In the genomic region with DNA sequence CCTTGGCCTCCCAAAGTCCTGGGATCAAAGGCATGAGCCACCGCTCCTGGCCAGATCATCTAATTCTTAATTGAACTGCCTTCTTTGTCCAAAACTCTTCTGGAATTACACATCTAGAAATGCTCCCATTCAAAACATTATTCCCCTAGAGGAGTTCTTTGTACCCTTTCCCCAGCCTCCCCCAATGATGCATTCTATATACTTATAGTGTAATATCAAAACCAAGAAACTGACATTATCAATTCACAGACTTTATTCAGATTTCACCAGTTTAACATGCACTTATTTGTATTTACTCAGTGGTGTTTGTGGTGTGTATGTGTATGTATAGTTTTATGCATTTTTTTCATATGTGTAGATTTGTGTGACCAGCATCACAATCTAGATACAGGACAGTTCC, we compare ENCODE assay signal across 35 cellular contexts.
DNase-seq lines count a peak whose midpoint lies in the region; ATAC-seq, FAIRE-seq and TF ChIP-seq lines count a peak whose summit lies in the region.
"Had no signal": no experiment of that assay in that cellular context is flagged by ENCODE, and none has a peak within 500 bp of the region (broad histone marks: within the 10 kb centered on the region; RNA-seq: fewer than 3 reads in every experiment).

No MANE protein-coding gene starts in this region.

- no peak for FAIRE-seq in endothelial cell of umbilical vein (lab: Jason Lieb, UNC)
- FAIRE-seq: A204.1, A549, D721Med had no signal

- no peak overlapping the region for H3K4me3 Mint-ChIP-seq in HFFc6
- H3K4me3 Mint-ChIP-seq: B cell; CD14-positive monocyte; CD4-positive, alpha-beta memory T cell; CD4-positive, alpha-beta T cell; CD4-positive, CD25-positive, alpha-beta regulatory T cell; CD8-positive, alpha-beta memory T cell; CD8-positive, alpha-beta T cell had no signal

- H3K4me2 ChIP-seq in OCI-LY3 (ENCODE audit: low read length) (peak overlapping the region; percentile 27; the same call in 1 of the 2 replicates), endothelial cell of umbilical vein (ENCODE audit: insufficient read depth, low read length) (peak overlapping the region; percentile 61)
- H3K4me2 ChIP-seq: A549; BLaER1; BLaER1 treated with 17β-estradiol and CSF1 and Interleukin-3, amounts not matched to agents 10 nM and 100 nM had no signal

- no peak for ATAC-seq in GM19324 (IDR thresholded peaks at IDR 0.05; ENCODE audit: low FRiP score, unreplicated experiment)
- ATAC-seq: A549; CD8-positive, alpha-beta T cell had no signal

- POLR2A ChIA-PET in HEK293 (lab: Yijun Ruan, JAX), result no interaction called here
- POLR2A ChIA-PET in endothelial cell of umbilical vein (lab: Charles Lee), result no interaction called here

- no peaks in the 10 kb centered on the region for H3K9me1 ChIP-seq in endothelial cell of umbilical vein (replicated peaks; ENCODE audit: control insufficient read depth, extremely low read depth, insufficient read depth, low read length)

- H3K36me3 Mint-ChIP-seq in HFFc6 (ENCODE audit: low read depth), result peaks cover 24% of the 10 kb centered on the region; the same call in 1 of the 2 replicates
- H3K36me3 Mint-ChIP-seq: CD14-positive monocyte; CD4-positive, alpha-beta memory T cell; CD4-positive, CD25-positive, alpha-beta regulatory T cell; CD8-positive, alpha-beta memory T cell; CD8-positive, alpha-beta T cell had no signal

- peaks cover 27% of the 10 kb centered on the region for H3K79me2 ChIP-seq in OCI-LY3 (ENCODE audit: low read length)
- H3K79me2 ChIP-seq in endothelial cell of umbilical vein (ENCODE audit: control insufficient read depth, insufficient read depth, low read length), result peaks cover 1% of the 10 kb centered on the region

- BruUV-seq in endothelial cell of umbilical vein (replicated peaks; lab: Mats Ljungman, UMichigan), result no TSS peak

- dilution Hi-C loops in endothelial cell of umbilical vein (cut with MboI; ENCODE audit: extremely low pct_ligation_motif_present, low sequenced_read_pairs), result no loop called here

- H3K9me3 ChIP-seq in HEK293 (ENCODE audit: control insufficient read depth, insufficient read depth, low read depth, low read length) (no peaks in the 10 kb centered on the region), OCI-LY3 (ENCODE audit: insufficient read depth, low read length) (no peaks in the 10 kb centered on the region), endothelial cell of umbilical vein (replicated peaks; ENCODE audit: control insufficient read depth, insufficient read depth, low read length) (no peaks in the 10 kb centered on the region)
- H3K9me3 ChIP-seq: BE2C had no signal

- TF ChIP-seq POLR2A in endothelial cell of umbilical vein (IDR thresholded peaks at IDR 0.05; ENCODE audit: low read depth, low read length), result no peak

- no peaks in the 10 kb centered on the region; the same call in 1 of the 2 replicates for H3K27me3 Mint-ChIP-seq in HFFc6 (ENCODE audit: insufficient read depth)
- H3K27me3 Mint-ChIP-seq: B cell; CD4-positive, alpha-beta memory T cell; CD4-positive, alpha-beta T cell; CD4-positive, CD25-positive, alpha-beta regulatory T cell; CD8-positive, alpha-beta memory T cell had no signal

- peaks cover 11% of the 10 kb centered on the region for H3K9me3 Mint-ChIP-seq in HFFc6
- H3K9me3 Mint-ChIP-seq: CD4-positive, alpha-beta T cell; CD8-positive, alpha-beta T cell had no signal

- H3K27me3 ChIP-seq in OCI-LY3 (ENCODE audit: low read depth, low read length) (peaks cover under 1% of the 10 kb centered on the region; the same call in 1 of the 2 replicates), endothelial cell of umbilical vein (ENCODE audit: control insufficient read depth in 2 of 2, insufficient read depth in 2 of 2, low read length in 2 of 2) (no peaks in the 10 kb centered on the region)
- H3K27me3 ChIP-seq: BLaER1; BLaER1 treated with 17β-estradiol and CSF1 and Interleukin-3, amounts not matched to agents 10 nM and 100 nM had no signal

- TF ChIP-seq CTCF in HEK293 (tag by site-specific recombination; IDR thresholded peaks at IDR 0.05) (no peak), OCI-LY3 (IDR thresholded peaks at IDR 0.05; ENCODE audit: low read depth, low read length) (no peak), endothelial cell of umbilical vein (IDR thresholded peaks at IDR 0.05; ENCODE audit: extremely low read depth in 1 of 2, insufficient read depth in 1 of 2, low read depth in 1 of 2, low read length in 2 of 2) (no peak), HFFc6 (IDR thresholded peaks at IDR 0.05) (no peak)

- H3K4me1 ChIP-seq in HEK293 (ENCODE audit: control insufficient read depth, insufficient read depth, low read length), result peaks cover 20% of the 10 kb centered on the region
- H3K4me1 ChIP-seq in OCI-LY3 (ENCODE audit: low read length), result peaks cover 36% of the 10 kb centered on the region
- peaks cover 16% of the 10 kb centered on the region for H3K4me1 ChIP-seq in endothelial cell of umbilical vein (ENCODE audit: control insufficient read depth, extremely low read depth, insufficient read depth, low read length)
- H3K4me1 ChIP-seq: A549, BE2C, BLaER1 had no signal

- DNase-seq in endothelial cell of umbilical vein (ENCODE audit: low read depth, low spot score), result no peak
- no peak for DNase-seq in SW 1271 (lab: John Stamatoyannopoulos, UW)
- DNase-seq in HFFc6, result no peak
- DNase-seq: 8988T; ACHN; AML-193; BE2C; C1 segment of cervical spinal cord; Caco-2; Calu3; CD4-positive, alpha-beta memory T cell; CD4-positive, alpha-beta T cell; CD4-positive, CD25-positive, alpha-beta regulatory T cell; CD8-positive, alpha-beta memory T cell; CD8-positive, alpha-beta T cell; COR-L47; DMS 273 treated with DMSO at 0.1 percent for 48 hours; DMS153; DMS53; DMS79; DMS79 treated with DMSO at 0.1 percent for 48 hours; DND-41; EL had no signal

- no peak overlapping the region for H2AFZ ChIP-seq in OCI-LY3 (ENCODE audit: low read depth, low read length)
- H2AFZ ChIP-seq in endothelial cell of umbilical vein (ENCODE audit: low read depth, low read length), result no peak overlapping the region

- H3K36me3 ChIP-seq in HEK293 (ENCODE audit: control insufficient read depth in 2 of 2, insufficient read depth in 1 of 2, low read length in 2 of 2), result no peaks in the 10 kb centered on the region
- H3K36me3 ChIP-seq in OCI-LY3 (replicated peaks; ENCODE audit: low read depth, low read length), result peaks cover 14% of the 10 kb centered on the region
- H3K36me3 ChIP-seq in endothelial cell of umbilical vein (ENCODE audit: control insufficient read depth in 2 of 2, extremely low read depth in 1 of 2, insufficient read depth in 2 of 2, low read length in 2 of 2), result no peaks in the 10 kb centered on the region
- H3K36me3 ChIP-seq: BE2C, BLaER1 had no signal

- CTCF ChIA-PET in HEK293 (lab: Yijun Ruan, JAX) (no interaction called here), endothelial cell of umbilical vein (lab: Charles Lee) (interaction anchor here (1.0 to 1.3 kb wide), 2 partner anchors 11 to 12 kb away, joined by 3 to 4 read pairs; no protein-coding TSS in a partner anchor)

- H3K9ac ChIP-seq in OCI-LY3 (ENCODE audit: low read length) (no peak overlapping the region), endothelial cell of umbilical vein (replicated peaks; ENCODE audit: extremely low read depth, insufficient read depth, low read length) (no peak overlapping the region)
- H3K9ac ChIP-seq: BLaER1; BLaER1 treated with 17β-estradiol and CSF1 and Interleukin-3, amounts not matched to agents 10 nM and 100 nM had no signal

- H3K4me3 ChIP-seq in HEK293 (ENCODE audit: low read depth, low read length), result no peak overlapping the region
- H3K4me3 ChIP-seq in OCI-LY3 (ENCODE audit: low read length), result no peak overlapping the region
- H3K4me3 ChIP-seq in endothelial cell of umbilical vein (replicated peaks in 1 of 3; ENCODE audit: insufficient read depth in 1 of 3, low read depth in 1 of 3, low read length in 3 of 3), result no peak overlapping the region
- H3K4me3 ChIP-seq: A549; BLaER1; BLaER1 treated with 17β-estradiol and CSF1 and Interleukin-3, amounts not matched to agents 10 nM and 100 nM had no signal

- H4K20me1 ChIP-seq in OCI-LY3 (ENCODE audit: insufficient read depth, low read length) (no peaks in the 10 kb centered on the region), endothelial cell of umbilical vein (replicated peaks; ENCODE audit: control insufficient read depth, extremely low read depth, insufficient read depth, low read length) (no peaks in the 10 kb centered on the region)
- H4K20me1 ChIP-seq: BLaER1 had no signal

- H3K4me1 Mint-ChIP-seq in HFFc6 (ENCODE audit: low read depth), result peaks cover 37% of the 10 kb centered on the region
- H3K4me1 Mint-ChIP-seq: B cell; CD14-positive monocyte; CD4-positive, alpha-beta memory T cell; CD4-positive, CD25-positive, alpha-beta regulatory T cell; CD8-positive, alpha-beta memory T cell had no signal

- H3K27ac Mint-ChIP-seq in HFFc6, result no peak overlapping the region
- H3K27ac Mint-ChIP-seq: B cell; CD14-positive monocyte; CD4-positive, alpha-beta memory T cell; CD4-positive, alpha-beta T cell; CD4-positive, CD25-positive, alpha-beta regulatory T cell; CD8-positive, alpha-beta memory T cell; CD8-positive, alpha-beta T cell had no signal

- intact Hi-C loops in endothelial cell of umbilical vein (cut with micrococcal nuclease), result no loop called here

- H3K27ac ChIP-seq in HEK293 (ENCODE audit: extremely low read depth, low read depth, low read length), result no peak overlapping the region
- H3K27ac ChIP-seq in OCI-LY3 (ENCODE audit: low read length), result no peak overlapping the region
- peak overlapping the region; percentile 48 for H3K27ac ChIP-seq in endothelial cell of umbilical vein (ENCODE audit: insufficient read depth, low read depth, low read length)
- H3K27ac ChIP-seq: 22Rv1; A549; BLaER1; BLaER1 treated with 17β-estradiol and CSF1 and Interleukin-3, amounts not matched to agents 10 nM and 100 nM; C4-2B had no signal

TF ChIP-seq in endothelial cell of umbilical vein, 7 proteins besides CTCF, POLR2A, EP300 and RAD21:
- TF ChIP-seq, protein P1, sequence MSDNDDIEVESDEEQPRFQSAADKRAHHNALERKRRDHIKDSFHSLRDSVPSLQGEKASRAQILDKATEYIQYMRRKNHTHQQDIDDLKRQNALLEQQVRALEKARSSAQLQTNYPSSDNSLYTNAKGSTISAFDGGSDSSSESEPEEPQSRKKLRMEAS (IDR thresholded peaks at IDR 0.05; ENCODE audit: insufficient read depth, insufficient read length), result no peak
- TF ChIP-seq MYC (IDR thresholded peaks at IDR 0.05; ENCODE audit: low read depth, low read length) (no peak), GATA2 (IDR thresholded peaks at IDR 0.05; ENCODE audit: insufficient read depth, insufficient read length, low read depth, low read length) (no peak), EZH2 (IDR thresholded peaks at IDR 0.05; ENCODE audit: borderline replicate concordance, low read depth, low read length, severe bottlenecking) (no peak), FOS (IDR thresholded peaks at IDR 0.05; ENCODE audit: borderline replicate concordance, insufficient read depth, low read length) (no peak), JUN (IDR thresholded peaks at IDR 0.05; ENCODE audit: borderline replicate concordance, insufficient read depth, insufficient read length, low read depth) (no peak)
